ENCODE assay signal across 8 cellular contexts in genomic region chr7:92634125-92634710, GRCh38. TPM values are rescaled to one million over a fixed set of nuclear protein-coding genes. Genes with fewer than 3 reads are reported as not detected.
DNase-seq lines count a peak whose midpoint lies in the region; ATAC-seq and TF ChIP-seq lines count a peak whose summit lies in the region.

No MANE protein-coding gene starts in this region.

- no peak for ATAC-seq in RWPE2 (ENCODE audit: low read depth)
- no peak for ATAC-seq in foreskin keratinocyte
- no peak for ATAC-seq in thoracic aorta (ENCODE audit: insufficient number of reproducible peaks, low FRiP score, low read depth)

- CTCF ChIA-PET in activated naive CD4-positive, alpha-beta T cell treated with anti-CD3 and anti-CD28 coated beads, Interleukin-2, amount 10 ng/mL, durations not matched to agents 7 days and 5 days (lab: Charles Lee) = interaction anchor here (1.2 to 2.5 kb wide), 2 partner anchors 13 kb away, joined by 5 to 8 read pairs; no protein-coding TSS in a partner anchor

- H3K27ac ChIP-seq in RWPE2 (ENCODE audit: poor library complexity, severe bottlenecking) (peak overlapping the region; percentile 89), foreskin keratinocyte (peak overlapping the region; percentile 53), thoracic aorta (peak overlapping the region; percentile 18 to 69)

- H3K4me3 ChIP-seq in RWPE2 (ENCODE audit: severe bottlenecking) = no peak overlapping the region
- H3K4me3 ChIP-seq in thoracic aorta = no peak overlapping the region

- H3K9me3 Mint-ChIP-seq in activated naive CD4-positive, alpha-beta T cell treated with anti-CD3 and anti-CD28 coated beads, Interleukin-2, amount 10 ng/mL, durations not matched to agents 7 days and 5 days = peaks cover 9% of the 10 kb centered on the region

- H3K36me3 Mint-ChIP-seq in activated naive CD4-positive, alpha-beta T cell treated with anti-CD3 and anti-CD28 coated beads, Interleukin-2, amount 10 ng/mL, durations not matched to agents 7 days and 5 days = peaks cover 29% of the 10 kb centered on the region

- peak overlapping the region; percentile 67 for H3K27ac Mint-ChIP-seq in activated naive CD4-positive, alpha-beta T cell treated with anti-CD3 and anti-CD28 coated beads, Interleukin-2, amount 10 ng/mL, durations not matched to agents 7 days and 5 days

- DNase-seq in activated naive CD4-positive, alpha-beta T cell treated with anti-CD3 and anti-CD28 coated beads, Interleukin-2, amount 10 ng/mL, durations not matched to agents 7 days and 5 days = no peak
- DNase-seq in activated naive CD4-positive, alpha-beta T cell (lab: John Stamatoyannopoulos, UW) = no peak
- DNase-seq in RWPE2 (ENCODE audit: low spot score) (no peak), foreskin keratinocyte (no peak), thoracic aorta (ENCODE audit: low spot score) (no peak), cerebellar nuclear complex (lab: John Stamatoyannopoulos, UW) (no peak), AG08395 (ENCODE audit: low spot score) (no peak), HPDE6-E6E7 (ENCODE audit: extremely low spot score) (no peak)

- H3K9me3 ChIP-seq in RWPE2 (ENCODE audit: severe bottlenecking) (no peaks in the 10 kb centered on the region), thoracic aorta (no peaks in the 10 kb centered on the region)

- no peaks in the 10 kb centered on the region for H3K36me3 ChIP-seq in RWPE2 (ENCODE audit: low read depth)
- no peaks in the 10 kb centered on the region for H3K36me3 ChIP-seq in thoracic aorta

- TF ChIP-seq CTCF in RWPE2 (IDR thresholded peaks at IDR 0.05; ENCODE audit: poor library complexity, severe bottlenecking) (no peak), foreskin keratinocyte (conservative IDR thresholded peaks at IDR 0.05) (no peak), thoracic aorta (IDR thresholded peaks at IDR 0.05) (no peak)

- H3K4me1 ChIP-seq in RWPE2 (ENCODE audit: insufficient read depth, poor library complexity, severe bottlenecking) = peaks cover 52% of the 10 kb centered on the region
- H3K4me1 ChIP-seq in foreskin keratinocyte = peaks cover 38% of the 10 kb centered on the region
- peaks cover 34 to 44% of the 10 kb centered on the region in 2 donors for H3K4me1 ChIP-seq in thoracic aorta (ENCODE audit: control insufficient read depth in 1 of 2, low read depth in 2 of 2)

- H3K27me3 Mint-ChIP-seq in activated naive CD4-positive, alpha-beta T cell treated with anti-CD3 and anti-CD28 coated beads, Interleukin-2, amount 10 ng/mL, durations not matched to agents 7 days and 5 days = no peaks in the 10 kb centered on the region

- H3K27me3 ChIP-seq in RWPE2 (ENCODE audit: insufficient read depth, poor library complexity, severe bottlenecking) (no peaks in the 10 kb centered on the region), foreskin keratinocyte (no peaks in the 10 kb centered on the region), thoracic aorta (replicated peaks; ENCODE audit: insufficient read depth) (no peaks in the 10 kb centered on the region)

- peaks cover 65% of the 10 kb centered on the region for H3K4me1 Mint-ChIP-seq in activated naive CD4-positive, alpha-beta T cell treated with anti-CD3 and anti-CD28 coated beads, Interleukin-2, amount 10 ng/mL, durations not matched to agents 7 days and 5 days

- no peak overlapping the region for H3K4me3 Mint-ChIP-seq in activated naive CD4-positive, alpha-beta T cell treated with anti-CD3 and anti-CD28 coated beads, Interleukin-2, amount 10 ng/mL, durations not matched to agents 7 days and 5 days

RNA-seq across cellular contexts. Expression of gene FAM133B, which starts 44.0 kb away (rescaled TPM):
- total RNA-seq in foreskin keratinocyte = 21.2 and 22.8 TPM in 2 replicates
- polyA plus RNA-seq in foreskin keratinocyte = 14.7 and 15.9 TPM in 2 replicates
- total RNA-seq in thoracic aorta = 10 to 100 TPM; 18.1 to 29.5 TPM
